In the genomic region with DNA sequence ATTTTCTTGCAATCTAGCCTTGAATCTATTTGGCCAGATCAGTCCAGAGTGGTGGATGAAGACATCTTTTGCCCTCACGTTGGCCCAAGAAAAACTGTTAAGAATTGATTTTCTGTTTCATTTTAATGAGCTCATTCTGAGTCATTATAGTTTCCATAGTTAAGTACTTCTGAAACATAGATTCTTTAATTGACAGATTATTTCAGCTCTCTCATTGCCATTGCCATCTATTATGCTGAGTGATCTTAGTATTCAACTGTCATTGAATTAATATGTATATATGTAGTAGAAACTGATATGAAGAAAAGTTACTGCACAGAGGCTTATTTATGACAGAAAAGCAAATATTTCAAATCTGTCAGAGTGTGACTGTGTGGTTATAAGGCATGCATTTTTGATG, we compare ENCODE assay signal across 20 cellular contexts. TPM values are rescaled to one million over a fixed set of nuclear protein-coding genes. Genes with fewer than 3 reads are reported as not detected.
DNase-seq lines count a peak whose midpoint lies in the region; ATAC-seq and TF ChIP-seq lines count a peak whose summit lies in the region.
"Had no signal": no experiment of that assay in that cellular context is flagged by ENCODE, and none has a peak within 500 bp of the region (broad histone marks: within the 10 kb centered on the region; RNA-seq: fewer than 3 reads in every experiment).

No MANE protein-coding gene starts in this region.

- intact Hi-C loops in activated T-helper 2 cell treated with anti-CD3 and anti-CD28 coated beads, Interferon-gamma antibody, Interleukin-2, Interleukin-4, amounts not matched to agents 10 μg/mL and 5 μg/mL and 100 μg/mL, durations not matched to agents 14 hours and 24 hours and 36 hours (cut with micrococcal nuclease) = no loop called here
- intact Hi-C loops in left lung (cut with DNase I) = no loop called here

- TF ChIP-seq CTCF in left lung (IDR thresholded peaks at IDR 0.05) = no peak

- H3K36me3 Mint-ChIP-seq in activated T-helper 17 cell treated with anti-CD3 and anti-CD28 coated beads, Interleukin-2, amount 50 U/mL, for 72 hours (ENCODE audit: low read depth) = no peaks in the 10 kb centered on the region
- no peaks in the 10 kb centered on the region for H3K36me3 Mint-ChIP-seq in activated T-helper 2 cell treated with anti-CD3 and anti-CD28 coated beads, Interferon-gamma antibody, Interleukin-2, Interleukin-4, amounts not matched to agents 10 μg/mL and 5 μg/mL and 100 μg/mL, durations not matched to agents 14 hours and 24 hours and 36 hours (ENCODE audit: low read depth)
- H3K36me3 Mint-ChIP-seq: CD4-positive, alpha-beta memory T cell had no signal

- H3K4me3 Mint-ChIP-seq in activated T-helper 17 cell treated with anti-CD3 and anti-CD28 coated beads, Interleukin-2, amount 50 U/mL, for 72 hours = no peak overlapping the region
- H3K4me3 Mint-ChIP-seq in activated T-helper 2 cell treated with anti-CD3 and anti-CD28 coated beads, Interferon-gamma antibody, Interleukin-2, Interleukin-4, amounts not matched to agents 10 μg/mL and 5 μg/mL and 100 μg/mL, durations not matched to agents 14 hours and 24 hours and 36 hours (ENCODE audit: low read depth) = no peak overlapping the region
- H3K4me3 Mint-ChIP-seq: CD4-positive, alpha-beta memory T cell had no signal

- no peak overlapping the region for H3K27ac ChIP-seq in left lung
- H3K27ac ChIP-seq: 22Rv1, A549, C4-2B had no signal

- H3K4me1 Mint-ChIP-seq in activated T-helper 17 cell treated with anti-CD3 and anti-CD28 coated beads, Interleukin-2, amount 50 U/mL, for 72 hours = no peaks in the 10 kb centered on the region
- H3K4me1 Mint-ChIP-seq in activated T-helper 2 cell treated with anti-CD3 and anti-CD28 coated beads, Interferon-gamma antibody, Interleukin-2, Interleukin-4, amounts not matched to agents 10 μg/mL and 5 μg/mL and 100 μg/mL, durations not matched to agents 14 hours and 24 hours and 36 hours (ENCODE audit: low read depth) = no peaks in the 10 kb centered on the region

- H3K27me3 ChIP-seq in left lung = no peaks in the 10 kb centered on the region

- H3K4me1 ChIP-seq in left lung = no peaks in the 10 kb centered on the region
- H3K4me1 ChIP-seq: A549 had no signal

- H3K9me3 ChIP-seq in left lung = peaks cover 0 to 8% of the 10 kb centered on the region in 2 donors
- H3K9me3 ChIP-seq: A549 had no signal

- H3K36me3 ChIP-seq in left lung = no peaks in the 10 kb centered on the region
- H3K36me3 ChIP-seq: HAP-1 had no signal

- no peaks in the 10 kb centered on the region for H3K27me3 Mint-ChIP-seq in activated T-helper 17 cell treated with anti-CD3 and anti-CD28 coated beads, Interleukin-2, amount 50 U/mL, for 72 hours
- H3K27me3 Mint-ChIP-seq in activated T-helper 2 cell treated with anti-CD3 and anti-CD28 coated beads, Interferon-gamma antibody, Interleukin-2, Interleukin-4, amounts not matched to agents 10 μg/mL and 5 μg/mL and 100 μg/mL, durations not matched to agents 14 hours and 24 hours and 36 hours (ENCODE audit: low read depth) = no peaks in the 10 kb centered on the region
- H3K27me3 Mint-ChIP-seq: CD4-positive, alpha-beta memory T cell had no signal

- no peak overlapping the region for H3K27ac Mint-ChIP-seq in activated T-helper 17 cell treated with anti-CD3 and anti-CD28 coated beads, Interleukin-2, amount 50 U/mL, for 72 hours
- no peak overlapping the region for H3K27ac Mint-ChIP-seq in activated T-helper 2 cell treated with anti-CD3 and anti-CD28 coated beads, Interferon-gamma antibody, Interleukin-2, Interleukin-4, amounts not matched to agents 10 μg/mL and 5 μg/mL and 100 μg/mL, durations not matched to agents 14 hours and 24 hours and 36 hours
- H3K27ac Mint-ChIP-seq: CD4-positive, alpha-beta memory T cell had no signal

- DNase-seq in activated CD4-positive, CD25-positive, alpha-beta regulatory T cell treated with anti-CD3 and anti-CD28 coated beads, Interleukin-2, amount 50 U/mL, for 72 hours = no peak
- DNase-seq in activated T-helper 2 cell treated with anti-CD3 and anti-CD28 coated beads, Interferon-gamma antibody, Interleukin-2, Interleukin-4, amounts not matched to agents 10 μg/mL and 5 μg/mL and 100 μg/mL, durations not matched to agents 14 hours and 24 hours and 36 hours (ENCODE audit: low spot score) = no peak
- no peak for DNase-seq in left lung
- DNase-seq: AML-193; CD4-positive, alpha-beta memory T cell; DMS153; DMS79; GDM1; KG1 had no signal

- H3K4me3 ChIP-seq in left lung = no peak overlapping the region
- H3K4me3 ChIP-seq: A549, HAP-1 had no signal

- peak; percentile 75 to 88 for ATAC-seq in activated CD4-positive, CD25-positive, alpha-beta regulatory T cell treated with anti-CD3 and anti-CD28 coated beads, Interleukin-2, amount 50 U/mL, for 24 hours
- ATAC-seq in GM18867 (IDR thresholded peaks at IDR 0.05; ENCODE audit: unreplicated experiment) (peak; percentile 60), GM19452 (IDR thresholded peaks at IDR 0.05; ENCODE audit: unreplicated experiment) (no peak), left lung (no peak)
- ATAC-seq in activated T-helper 17 cell treated with anti-CD3 and anti-CD28 coated beads, Interleukin-2, amount 50 U/mL, for 72 hours (replicated peaks) = peak; percentile 39
- ATAC-seq: A549 had no signal

- H3K9me3 Mint-ChIP-seq in activated T-helper 17 cell treated with anti-CD3 and anti-CD28 coated beads, Interleukin-2, amount 50 U/mL, for 72 hours = no peaks in the 10 kb centered on the region
- H3K9me3 Mint-ChIP-seq in activated T-helper 2 cell treated with anti-CD3 and anti-CD28 coated beads, Interferon-gamma antibody, Interleukin-2, Interleukin-4, amounts not matched to agents 10 μg/mL and 5 μg/mL and 100 μg/mL, durations not matched to agents 14 hours and 24 hours and 36 hours = peaks cover 4% of the 10 kb centered on the region

RNA-seq across cellular contexts. Expression of gene PPP1R2C, which starts 45.5 kb away (rescaled TPM):
- total RNA-seq in activated T-helper 17 cell treated with anti-CD3 and anti-CD28 coated beads, Interleukin-2, amount 50 U/mL, for 72 hours = not detected
- total RNA-seq in activated T-helper 2 cell treated with anti-CD3 and anti-CD28 coated beads, Interferon-gamma antibody, Interleukin-2, Interleukin-4, amounts not matched to agents 10 μg/mL and 5 μg/mL and 100 μg/mL, durations not matched to agents 14 hours and 24 hours and 36 hours = not detected in 2 replicates
- total RNA-seq in left lung = not detected
- total RNA-seq: CD4-positive, alpha-beta memory T cell; Daoy; H4; HT-29 had no signal

Comparison
In these comparisons a context has a peak if more than half of its experiments do, and no peak if none do; other contexts are left out.
1. ATAC-seq: peak in activated CD4-positive, CD25-positive, alpha-beta regulatory T cell treated with anti-CD3 and anti-CD28 coated beads, Interleukin-2, amount 50 U/mL, for 24 hours (2 of 2), GM18867 (single experiment) and activated T-helper 17 cell treated with anti-CD3 and anti-CD28 coated beads, Interleukin-2, amount 50 U/mL, for 72 hours (single experiment); none in GM19452 (single experiment) and left lung (single experiment).